16 cellular contexts compared by ENCODE assay signal in genomic region chr2:11405599-11406491, GRCh38.
A peak's percentile ranks its signal among the peaks of the same experiment; 100 is the strongest.
DNase-seq lines count a peak whose midpoint lies in the region; ATAC-seq and TF ChIP-seq lines count a peak whose summit lies in the region.
"Had no signal": no experiment of that assay in that cellular context is flagged by ENCODE, and none has a peak within 500 bp of the region (broad histone marks: within the 10 kb centered on the region; RNA-seq: fewer than 3 reads in every experiment).

No MANE protein-coding gene starts in this region.

- H3K4me1 ChIP-seq in liver (ENCODE audit: control insufficient read depth in 4 of 4, insufficient read depth in 4 of 4, low read length in 3 of 4), result peaks cover 0 to 4% (median 0%) of the 10 kb centered on the region in 4 donors
- peaks cover 24 to 36% of the 10 kb centered on the region in 2 donors for H3K4me1 ChIP-seq in gastrocnemius medialis
- H3K4me1 ChIP-seq: HAP-1 had no signal

- peak; percentile 25 for DNase-seq in AG10803 (ENCODE audit: low read depth)
- no peak for DNase-seq in caudate nucleus (lab: John Stamatoyannopoulos, UW)
- DNase-seq in gastrocnemius medialis, result no peak
- DNase-seq in SHP77 (lab: John Stamatoyannopoulos, UW), result no peak
- DNase-seq in NK-92 treated with Interleukin-12 subunit alpha and Interleukin-12 subunit beta, amount 100 ng/mL, for 24 hours (lab: John Stamatoyannopoulos, UW), result no peak
- DNase-seq: activated CD8-positive, alpha-beta T cell treated with anti-CD3 and anti-CD28 coated beads, Interleukin-2, amount 10 ng/mL, durations not matched to agents 7 days and 5 days; activated naive CD4-positive, alpha-beta T cell treated with Interleukin-2 at 50 U/mL for 16 hours; effector CD4-positive, alpha-beta T cell; glutamatergic neuron; mesendoderm; NCI-H1417 treated with DMSO at 0.1 percent for 48 hours; NCI-H524 treated with DMSO at 0.1 percent for 48 hours had no signal

- no peaks in the 10 kb centered on the region for H3K36me3 ChIP-seq in liver (ENCODE audit: control insufficient read depth in 4 of 4, insufficient read depth in 3 of 4, low read depth in 1 of 4, low read length in 3 of 4)
- no peaks in the 10 kb centered on the region for H3K36me3 ChIP-seq in gastrocnemius medialis
- H3K36me3 ChIP-seq: HAP-1 had no signal

- in situ Hi-C loops in gastrocnemius medialis (cut with MboI; ENCODE audit: low sequenced_read_pairs in 4 of 4), result loop anchor here in 3 of 4 donors (10.0 to 25.0 kb wide), 4 partner anchors 61 to 569 kb away; partner anchors contain the start of gene ROCK2 (in 1 of the 3)

- H3K9ac ChIP-seq in liver (ENCODE audit: low read depth in 1 of 2, low read length in 2 of 2), result no peak overlapping the region

- H3K4me3 ChIP-seq in AG10803 (ENCODE audit: low read length), result no peak overlapping the region
- no peak overlapping the region for H3K4me3 ChIP-seq in liver (ENCODE audit: low read depth in 1 of 3, low read length in 3 of 3)
- H3K4me3 ChIP-seq in gastrocnemius medialis, result peak overlapping the region in 1 of 4 donors; percentile 36
- H3K4me3 ChIP-seq: HAP-1 had no signal

- H3K27ac ChIP-seq in caudate nucleus (ENCODE audit: low read depth, low read length) (peak overlapping the region; percentile 4), liver (ENCODE audit: low read depth in 1 of 2, low read length in 2 of 2) (peak overlapping the region in 1 of 2 donors; percentile 7), gastrocnemius medialis (peak overlapping the region; percentile 73 to 82 (median 80))

- no peak for TF ChIP-seq RAD21 in liver (IDR thresholded peaks at IDR 0.05)

- intact Hi-C loops in gastrocnemius medialis (cut with DNase I; ENCODE audit: low total_unique reads), result loop anchor here (2.0 kb wide), 1 partner anchor 61 kb away; the partner anchor contains the start of gene ROCK2

- WGBS in liver, result 72% methylated on average over 12 of the region's 12 CpGs

- no peak for TF ChIP-seq POLR2A in gastrocnemius medialis (IDR thresholded peaks at IDR 0.05)

- H3K27me3 ChIP-seq in liver (ENCODE audit: control insufficient read depth in 4 of 4, insufficient read depth in 4 of 4, low read length in 3 of 4), result no peaks in the 10 kb centered on the region
- H3K27me3 ChIP-seq in gastrocnemius medialis, result no peaks in the 10 kb centered on the region

- ATAC-seq in gastrocnemius medialis (no peak), GM21526 (IDR thresholded peaks at IDR 0.05; ENCODE audit: low FRiP score, unreplicated experiment) (no peak), GM19463 (IDR thresholded peaks at IDR 0.05; ENCODE audit: unreplicated experiment) (no peak)
- ATAC-seq: activated CD8-positive, alpha-beta T cell treated with anti-CD3 and anti-CD28 coated beads, Interleukin-2, amount 10 ng/mL, durations not matched to agents 7 days and 5 days had no signal

- no peaks in the 10 kb centered on the region for H3K9me3 ChIP-seq in liver (ENCODE audit: control insufficient read depth in 4 of 4, low read length in 3 of 4)
- no peaks in the 10 kb centered on the region for H3K9me3 ChIP-seq in gastrocnemius medialis
- H3K9me3 ChIP-seq: HAP-1 had no signal

- TF ChIP-seq CTCF in AG10803 (conservative IDR thresholded peaks at IDR 0.05; ENCODE audit: low read length), result no peak
- TF ChIP-seq CTCF in liver (IDR thresholded peaks at IDR 0.05; ENCODE audit: low read depth, low read length, missing input control), result no peak
- TF ChIP-seq CTCF in gastrocnemius medialis (IDR thresholded peaks at IDR 0.05 in 4 of 5, conservative IDR thresholded peaks at IDR 0.05 in 1 of 5), result no peak

TF ChIP-seq in liver, 16 proteins besides CTCF, POLR2A, EP300 and RAD21:
- TF ChIP-seq HNF4A (conservative IDR thresholded peaks at IDR 0.05) (peak in 1 of 2 donors; percentile 56), GABPA (IDR thresholded peaks at IDR 0.05 in 1 of 2, conservative IDR thresholded peaks at IDR 0.05 in 1 of 2) (no peak), HNF4G (IDR thresholded peaks at IDR 0.05) (peak; percentile 13)
